ENCODE assay signal across 8 cellular contexts in genomic region chr18:32470713-32471633, GRCh38. TPM values are rescaled to one million over a fixed set of nuclear protein-coding genes. Genes with fewer than 3 reads are reported as not detected.
DNase-seq lines count a peak whose midpoint lies in the region; ATAC-seq, FAIRE-seq and TF ChIP-seq lines count a peak whose summit lies in the region.

GAREM1 (minus strand) TSS chr18:32470882; CDS start chr18:32470428, 454 bp downstream.

- TF ChIP-seq EP300 in H1 (IDR thresholded peaks at IDR 0.05; ENCODE audit: borderline replicate concordance in 1 of 2, low read depth in 2 of 2, low read length in 2 of 2) = no peak

- H4K5ac ChIP-seq in H1 (ENCODE audit: insufficient read length, low read depth, low read length) (peak within 1 kb of the TSS; percentile 73), mesendoderm (ENCODE audit: low read length) (no peak within 1 kb of the TSS)

- ATAC-seq in activated CD8-positive, alpha-beta memory T cell treated with anti-CD3 and anti-CD28 coated beads, Interleukin-2, amount 10 ng/mL, durations not matched to agents 7 days and 5 days = peak; percentile 98

- no peaks in the 10 kb centered on the region for H3K36me3 ChIP-seq in H1 (ENCODE audit: control insufficient read depth in 2 of 4, insufficient read depth in 4 of 4, low read length in 3 of 4)
- no peaks in the 10 kb centered on the region for H3K36me3 ChIP-seq in mesendoderm (ENCODE audit: control insufficient read depth, insufficient read depth, low read length)

- peak within 1 kb of the TSS; percentile 44 for H2BK120ac ChIP-seq in H1 (replicated peaks; ENCODE audit: low read depth, low read length)
- peak within 1 kb of the TSS; percentile 47 for H2BK120ac ChIP-seq in mesendoderm (ENCODE audit: low read depth, low read length)

- H3K79me1 ChIP-seq in H1 (ENCODE audit: low read depth, low read length) = peaks cover 4% of the 10 kb centered on the region; the same call in 1 of the 2 replicates
- H3K79me1 ChIP-seq in mesendoderm (ENCODE audit: low read length) = peaks cover 7% of the 10 kb centered on the region

- peak within 1 kb of the TSS; percentile 70 for H3K56ac ChIP-seq in H1 (replicated peaks; ENCODE audit: insufficient read length, low read depth, low read length)
- peak within 1 kb of the TSS; percentile 91 for H3K56ac ChIP-seq in mesendoderm (ENCODE audit: low read length)

- peak within 1 kb of the TSS; percentile 98 for H2AFZ ChIP-seq in H1 (ENCODE audit: low read length)

- H2BK15ac ChIP-seq in H1 (ENCODE audit: low read length) = no peak within 1 kb of the TSS
- no peak within 1 kb of the TSS for H2BK15ac ChIP-seq in mesendoderm (replicated peaks; ENCODE audit: low read depth)

- TF ChIP-seq CTCF in GM20000 (IDR thresholded peaks at IDR 0.05; ENCODE audit: extremely low read depth, missing control alignments) (peak; percentile 62), H1 (IDR thresholded peaks at IDR 0.05; ENCODE audit: control extremely low read depth in 1 of 3, insufficient read depth in 1 of 3, low read depth in 1 of 3, low read length in 3 of 3) (peak; percentile 50 to 60 (median 55))

- H2AK5ac ChIP-seq in H1 (ENCODE audit: low read depth, low read length) (no peak within 1 kb of the TSS), mesendoderm (ENCODE audit: low read length) (no peak within 1 kb of the TSS)

- H4K91ac ChIP-seq in H1 (replicated peaks; ENCODE audit: insufficient read length, low read length) = peak within 1 kb of the TSS; percentile 11

- H3K4me1 ChIP-seq in H1 (replicated peaks in 1 of 4; ENCODE audit: control insufficient read depth in 3 of 4, insufficient read depth in 4 of 4, low read length in 3 of 4) (peaks cover 3 to 12% (median 6%) of the 10 kb centered on the region in 4 experiments), mesendoderm (ENCODE audit: control insufficient read depth, low read depth, low read length) (peaks cover 11% of the 10 kb centered on the region)

- H3K9me3 Mint-ChIP-seq in activated CD8-positive, alpha-beta memory T cell treated with anti-CD3 and anti-CD28 coated beads, Interleukin-2, amount 10 ng/mL, durations not matched to agents 7 days and 5 days (ENCODE audit: low read depth) = no peaks in the 10 kb centered on the region

- H3K9ac ChIP-seq in H1 (replicated peaks in 1 of 4; ENCODE audit: extremely low read depth in 1 of 4, low read depth in 3 of 4, low read length in 3 of 4) = peak within 1 kb of the TSS; percentile 56 to 89 (median 64)
- H3K9ac ChIP-seq in mesendoderm (ENCODE audit: low read length) = peak within 1 kb of the TSS; percentile 85

- H4K8ac ChIP-seq in H1 (ENCODE audit: extremely low read depth, insufficient read depth, low read length) (peak within 1 kb of the TSS; percentile 66), mesendoderm (ENCODE audit: low read depth, low read length) (peak within 1 kb of the TSS; percentile 84)

- peaks cover 0 to 14% (median 9%) of the 10 kb centered on the region in 4 experiments; a peak in 4 of 7 replicates for H3K27me3 ChIP-seq in H1 (replicated peaks in 1 of 4; ENCODE audit: control insufficient read depth in 3 of 4, extremely low read depth in 1 of 4, insufficient read depth in 3 of 4, low read length in 3 of 4)
- H3K27me3 ChIP-seq in mesendoderm (ENCODE audit: insufficient read depth, low read length, poor library complexity) = no peaks in the 10 kb centered on the region

- H3K4me2 ChIP-seq in H1 (ENCODE audit: insufficient read depth in 1 of 2, low read depth in 2 of 2, low read length in 2 of 2) = peak within 1 kb of the TSS; percentile 91 to 98
- H3K4me2 ChIP-seq in mesendoderm (ENCODE audit: low read length) = peak within 1 kb of the TSS; percentile 90

- 1% methylated on average over 28 of the region's 82 CpGs; no CpG with 5 or more reads in 1 of the 2 experiments for WGBS in H1 (ENCODE audit: extremely low coverage in 1 of 2, insufficient coverage in 1 of 2, insufficient read length in 1 of 2, insufficient replicate concordance in 2 of 2, low coverage in 1 of 2, low lambda C conversion rate in 2 of 2, missing lambda C conversion rate in 1 of 2), 2 experiments
- no CpG with 5 or more reads among the region's 82 CpGs for WGBS in mesendoderm (ENCODE audit: extremely low coverage, insufficient coverage, low lambda C conversion rate)

- H3K4me3 ChIP-seq in H1 (ENCODE audit: extremely low read depth in 1 of 4, insufficient read depth in 2 of 4, low read depth in 3 of 4, low read length in 4 of 4) = peak within 1 kb of the TSS; percentile 87 to 98 (median 90)
- H3K4me3 ChIP-seq in mesendoderm (ENCODE audit: low read length) = peak within 1 kb of the TSS; percentile 64

- no peaks in the 10 kb centered on the region for H3K9me3 ChIP-seq in H1 (ENCODE audit: insufficient read depth in 2 of 2, low read depth in 1 of 2, low read length in 1 of 2)

- peaks cover 0 to 35% of the 10 kb centered on the region in 2 experiments; a peak in 2 of 4 replicates for H3K79me2 ChIP-seq in H1 (ENCODE audit: control insufficient read depth in 1 of 2, insufficient read depth in 2 of 2, low read length in 2 of 2)
- peaks cover 11% of the 10 kb centered on the region for H3K79me2 ChIP-seq in mesendoderm (ENCODE audit: control insufficient read depth, insufficient read depth, low read length)

- H3K27me3 Mint-ChIP-seq in activated CD8-positive, alpha-beta memory T cell treated with anti-CD3 and anti-CD28 coated beads, Interleukin-2, amount 10 ng/mL, durations not matched to agents 7 days and 5 days = peaks cover 71% of the 10 kb centered on the region

- peaks cover 15% of the 10 kb centered on the region for H3K23me2 ChIP-seq in H1 (ENCODE audit: low read depth, low read length)

- H3K4me1 Mint-ChIP-seq in activated CD8-positive, alpha-beta memory T cell treated with anti-CD3 and anti-CD28 coated beads, Interleukin-2, amount 10 ng/mL, durations not matched to agents 7 days and 5 days = peaks cover 19% of the 10 kb centered on the region

- CTCF ChIA-PET in activated CD8-positive, alpha-beta memory T cell treated with anti-CD3 and anti-CD28 coated beads, Interleukin-2, amount 10 ng/mL, durations not matched to agents 7 days and 5 days (lab: Charles Lee) = interaction anchor here (0.6 to 1.5 kb wide), 8 partner anchors 16 to 385 kb away, joined by 3 to 13 read pairs (median 4); no protein-coding TSS in a partner anchor
- CTCF ChIA-PET in H1 (lab: Charles Lee; ENCODE audit: partially characterized antibody) = interaction anchor here (0.6 to 4.1 kb wide), 24 partner anchors 10 to 1372 kb away, joined by 3 to 30 read pairs (median 4); no protein-coding TSS in a partner anchor

- H3K4me3 Mint-ChIP-seq in activated CD8-positive, alpha-beta memory T cell treated with anti-CD3 and anti-CD28 coated beads, Interleukin-2, amount 10 ng/mL, durations not matched to agents 7 days and 5 days = peak within 1 kb of the TSS; percentile 60

- H4K20me1 ChIP-seq in H1 (replicated peaks in 1 of 2; ENCODE audit: control insufficient read depth in 1 of 2, insufficient read depth in 2 of 2, low read length in 2 of 2) = peaks cover 0 to 6% of the 10 kb centered on the region in 2 experiments

- H3K4ac ChIP-seq in H1 (replicated peaks; ENCODE audit: insufficient read length, low read depth, low read length) = no peak within 1 kb of the TSS
- peak within 1 kb of the TSS; percentile 2 for H3K4ac ChIP-seq in mesendoderm (ENCODE audit: low read depth, low read length)

- H3K36me3 Mint-ChIP-seq in activated CD8-positive, alpha-beta memory T cell treated with anti-CD3 and anti-CD28 coated beads, Interleukin-2, amount 10 ng/mL, durations not matched to agents 7 days and 5 days = no peaks in the 10 kb centered on the region

- peak; percentile 48 to 71 for TF ChIP-seq RAD21 in H1 (IDR thresholded peaks at IDR 0.05 in 1 of 2, conservative IDR thresholded peaks at IDR 0.05 in 1 of 2; ENCODE audit: low read depth in 2 of 2, low read length in 2 of 2)

- no peak within 1 kb of the TSS for H3K27ac Mint-ChIP-seq in activated CD8-positive, alpha-beta memory T cell treated with anti-CD3 and anti-CD28 coated beads, Interleukin-2, amount 10 ng/mL, durations not matched to agents 7 days and 5 days

- peak; percentile 72 to 88 for TF ChIP-seq POLR2A in H1 (IDR thresholded peaks at IDR 0.05; ENCODE audit: control extremely low read depth in 1 of 2, low read depth in 2 of 2, low read length in 2 of 2)

- peak within 1 kb of the TSS; percentile 40; the same call in 1 of the 2 replicates for H2BK5ac ChIP-seq in H1 (ENCODE audit: low read depth, low read length)
- H2BK5ac ChIP-seq in mesendoderm (ENCODE audit: low read length) = peak within 1 kb of the TSS; percentile 9

- H3K18ac ChIP-seq in H1 (ENCODE audit: extremely low read depth, low read length) = peak within 1 kb of the TSS; percentile 80
- H3K18ac ChIP-seq in mesendoderm (ENCODE audit: low read length) = peak within 1 kb of the TSS; percentile 56

- DNase-seq in COLO668 (lab: John Stamatoyannopoulos, UW; ENCODE audit: unreplicated experiment) = peak; percentile 99
- DNase-seq in GM20000 (ENCODE audit: low spot score) = peak; percentile 94
- peak; percentile 72 for DNase-seq in HS-5 (ENCODE audit: low read depth)
- DNase-seq in NOMO-1 (lab: John Stamatoyannopoulos, UW; ENCODE audit: unreplicated experiment in 2 of 2) = peak; percentile 91
- DNase-seq in activated CD8-positive, alpha-beta memory T cell treated with anti-CD3 and anti-CD28 coated beads, Interleukin-2, amount 10 ng/mL, durations not matched to agents 7 days and 5 days = peak; percentile 86
- DNase-seq in H1 (ENCODE audit: low read depth in 1 of 2, low spot score in 2 of 2) = peak; percentile 83 to 91
- peak; percentile 98 for DNase-seq in mesendoderm
- peak; percentile 41 for DNase-seq in stimulated activated CD8-positive, alpha-beta memory T cell treated with anti-CD3 and anti-CD28 coated beads, Interleukin-15, amount 100 ng/mL, for 1 hour (ENCODE audit: low read depth)

- H2BK20ac ChIP-seq in H1 (ENCODE audit: low read length) = no peak within 1 kb of the TSS; the same call in 1 of the 2 replicates

- POLR2A ChIA-PET in H1 (lab: Charles Lee; ENCODE audit: partially characterized antibody) = interaction anchor here (1.1 to 2.4 kb wide), 6 partner anchors 11 to 181 kb away, joined by 3 to 8 read pairs (median 4); no protein-coding TSS in a partner anchor

- H3K27ac ChIP-seq in H1 (ENCODE audit: low read depth, low read length) = peak within 1 kb of the TSS; percentile 70; the same call in 1 of the 2 replicates
- H3K27ac ChIP-seq in mesendoderm (ENCODE audit: low read depth, low read length) = peak within 1 kb of the TSS; percentile 96

- H2BK12ac ChIP-seq in H1 (ENCODE audit: low read depth, low read length) = peak within 1 kb of the TSS; percentile 32; the same call in 1 of the 2 replicates

- no peak within 1 kb of the TSS for H3K23ac ChIP-seq in H1 (ENCODE audit: insufficient read length)
- peak within 1 kb of the TSS; percentile 36 for H3K23ac ChIP-seq in mesendoderm (ENCODE audit: low read length)

- FAIRE-seq in H1 (lab: Jason Lieb, UNC) = no peak

- no peak within 1 kb of the TSS for H3K14ac ChIP-seq in H1 (ENCODE audit: insufficient read length)

RNA-seq across cellular contexts. Expression of gene GAREM1, which starts in this region (rescaled TPM):
- not detected for total RNA-seq in activated CD8-positive, alpha-beta memory T cell treated with anti-CD3 and anti-CD28 coated beads, Interleukin-2, amount 10 ng/mL, durations not matched to agents 7 days and 5 days
- 9.2 and 9.6 TPM in 2 replicates for total RNA-seq in H1 (2021; fragmentation: NEBNext Ultra II Directional; extraction: Animal tissue kit (Norgen Biotek cat#: 25700))
- 3.6 and 3.9 TPM in 2 replicates for polyA plus RNA-seq in H1 (2011; rRNA removed)
- polyA plus RNA-seq in H1 (2011; cell fraction: cytosol; rRNA removed) = 3.8 TPM
- 6.1 TPM for polyA plus RNA-seq in H1 (2011; cell fraction: nucleus; rRNA removed)
- polyA plus RNA-seq in H1 (2012, experiment 1 of 2) = 3.0 to 5.0 TPM (median 4.0 TPM) in 4 replicates
- 1.3 TPM for polyA plus RNA-seq in H1 (2012, experiment 2 of 2)
- polyA plus RNA-seq in H1 (2013, experiment 1 of 2) = 3.9 TPM
- polyA plus RNA-seq in H1 (2013, experiment 2 of 2) = 4.0 TPM
- 18.0 and 18.8 TPM in 2 replicates for polyA minus RNA-seq in H1 (2011; rRNA and poly(A)+ RNA removed)
- 5.4 TPM for polyA minus RNA-seq in H1 (2011; cell fraction: cytosol; rRNA and poly(A)+ RNA removed)
- polyA minus RNA-seq in H1 (2011; cell fraction: nucleus; rRNA and poly(A)+ RNA removed) = 14.6 TPM
- 8.9 TPM for polyA plus RNA-seq in mesendoderm (2013, experiment 1 of 2)
- 7.5 TPM for polyA plus RNA-seq in mesendoderm (2013, experiment 2 of 2)

Comparison
In these comparisons a context has a peak if more than half of its experiments do, and no peak if none do; other contexts are left out.
1. Peak in every context shown above with its lines: DNase-seq, ATAC-seq, H3K4me3 ChIP-seq and H3K27ac ChIP-seq.
2. RNA of gene GAREM1 (total RNA-seq): 9.2 to 9.6 TPM in H1; not detected in activated CD8-positive, alpha-beta memory T cell treated with anti-CD3 and anti-CD28 coated beads, Interleukin-2, amount 10 ng/mL, durations not matched to agents 7 days and 5 days; every median in the first group is over 10 times any median in the second.
3. Peak in DNase-seq and ATAC-seq in activated CD8-positive, alpha-beta memory T cell treated with anti-CD3 and anti-CD28 coated beads, Interleukin-2, amount 10 ng/mL, durations not matched to agents 7 days and 5 days; RNA of the gene not detected or under 1 TPM.
4. DNase-seq: peak in every context shown above with its lines; median percentile 99 in COLO668; 98 in mesendoderm; 94 in GM20000; 91 in NOMO-1; 87 in H1; 86 in activated CD8-positive, alpha-beta memory T cell treated with anti-CD3 and anti-CD28 coated beads, Interleukin-2, amount 10 ng/mL, durations not matched to agents 7 days and 5 days; 72 in HS-5; 41 in stimulated activated CD8-positive, alpha-beta memory T cell treated with anti-CD3 and anti-CD28 coated beads, Interleukin-15, amount 100 ng/mL, for 1 hour.